Comparison of ENCODE assay signal across 16 cellular contexts in genomic region chr7:139999516-139999915, GRCh38.
DNase-seq lines count a peak whose midpoint lies in the region; TF ChIP-seq lines count a peak whose summit lies in the region.
"Had no signal": no experiment of that assay in that cellular context is flagged by ENCODE, and none has a peak within 500 bp of the region (broad histone marks: within the 10 kb centered on the region; RNA-seq: fewer than 3 reads in every experiment).

No MANE protein-coding gene starts in this region.

- H3K9me3 ChIP-seq in WERI-Rb-1 (ENCODE audit: severe bottlenecking) (no peaks in the 10 kb centered on the region), mesenchymal stem cell (ENCODE audit: control insufficient read depth, low read length) (no peaks in the 10 kb centered on the region)
- H3K9me3 ChIP-seq: Caco-2 had no signal

- H2BK15ac ChIP-seq in mesenchymal stem cell (ENCODE audit: low read depth, poor library complexity, severe bottlenecking), result peak overlapping the region; percentile 12

- no peak overlapping the region for H3K9ac ChIP-seq in mesenchymal stem cell (ENCODE audit: low read length)
- H3K9ac ChIP-seq: GM23248 had no signal

- over 99% methylated on average over 5 of the region's 6 CpGs for WGBS in mesenchymal stem cell

- H3K27ac ChIP-seq in WERI-Rb-1 (no peak overlapping the region), mesenchymal stem cell (ENCODE audit: low read length, poor library complexity, severe bottlenecking) (no peak overlapping the region)
- H3K27ac ChIP-seq: GM23248 had no signal

- H2AFZ ChIP-seq in mesenchymal stem cell (ENCODE audit: low read depth, low read length), result no peak overlapping the region
- H2AFZ ChIP-seq: GM23248 had no signal

- H3K36me3 ChIP-seq in WERI-Rb-1 (no peaks in the 10 kb centered on the region), mesenchymal stem cell (ENCODE audit: control insufficient read depth in 1 of 2, insufficient read depth in 2 of 2, low read depth in 1 of 2, low read length in 2 of 2) (no peaks in the 10 kb centered on the region)

- H3K27me3 ChIP-seq in WERI-Rb-1 (ENCODE audit: insufficient read depth, low read depth, severe bottlenecking) (no peaks in the 10 kb centered on the region), mesenchymal stem cell (ENCODE audit: control insufficient read depth in 1 of 2, insufficient read depth in 1 of 2, low read length in 2 of 2) (no peaks in the 10 kb centered on the region)

- DNase-seq in NCI-H82 (lab: John Stamatoyannopoulos, UW), result peak; percentile 29
- no peak for DNase-seq in NCI-H82 treated with DMSO at 0.1 percent for 48 hours (lab: John Stamatoyannopoulos, UW; ENCODE audit: unreplicated experiment)
- peak; percentile 55 for DNase-seq in WERI-Rb-1
- DNase-seq in mesenchymal stem cell, result no peak
- DNase-seq in GM03348 (ENCODE audit: low spot score), result no peak
- DNase-seq in superior temporal gyrus (ENCODE audit: extremely low spot score), result no peak
- DNase-seq in HPDE6-E6E7 (ENCODE audit: extremely low spot score), result no peak
- DNase-seq: C1 segment of cervical spinal cord; Caco-2; CD4-positive, alpha-beta memory T cell; DMS153; DND-41; GM23248; H7; HCEC 1CT had no signal

- no peak overlapping the region for H3K4ac ChIP-seq in mesenchymal stem cell (ENCODE audit: low read depth in 1 of 2, low read length in 2 of 2)

- H3K79me1 ChIP-seq in mesenchymal stem cell (replicated peaks; ENCODE audit: low read length, poor library complexity, severe bottlenecking), result peaks cover 1% of the 10 kb centered on the region

- H2BK5ac ChIP-seq in mesenchymal stem cell (ENCODE audit: low read depth, low read length, poor library complexity, severe bottlenecking), result no peak overlapping the region

- H3K23ac ChIP-seq in mesenchymal stem cell (ENCODE audit: low read length in 2 of 2), result no peak overlapping the region

- H2BK120ac ChIP-seq in mesenchymal stem cell (ENCODE audit: low read depth, low read length), result no peak overlapping the region

- H3K4me2 ChIP-seq in mesenchymal stem cell (ENCODE audit: low read length, poor library complexity, severe bottlenecking), result no peak overlapping the region

- H4K8ac ChIP-seq in mesenchymal stem cell (ENCODE audit: low read length), result no peak overlapping the region

- no peak for TF ChIP-seq CTCF in WERI-Rb-1 (IDR thresholded peaks at IDR 0.05; ENCODE audit: low read depth, low read length)

- no peak overlapping the region for H3K18ac ChIP-seq in mesenchymal stem cell (ENCODE audit: low read depth in 1 of 2, low read length in 2 of 2)

- H2BK12ac ChIP-seq in mesenchymal stem cell (ENCODE audit: low read length in 2 of 2), result no peak overlapping the region

- no peak overlapping the region for H2AK5ac ChIP-seq in mesenchymal stem cell (ENCODE audit: low read length, severe bottlenecking)

- H3K4me3 ChIP-seq in WERI-Rb-1 (ENCODE audit: low read depth, low read length) (no peak overlapping the region), mesenchymal stem cell (ENCODE audit: insufficient read depth in 1 of 2, low read depth in 1 of 2, low read length in 2 of 2) (no peak overlapping the region)
- H3K4me3 ChIP-seq: GM12878, GM23248 had no signal

- no peak overlapping the region for H3K14ac ChIP-seq in mesenchymal stem cell (ENCODE audit: low read length in 2 of 2)

- H3K4me1 ChIP-seq in mesenchymal stem cell (ENCODE audit: control insufficient read depth, insufficient read depth, low read depth, low read length), result peaks cover 2% of the 10 kb centered on the region
- H3K4me1 ChIP-seq: Caco-2 had no signal

- H4K91ac ChIP-seq in mesenchymal stem cell (ENCODE audit: low read length), result no peak overlapping the region

Comparison
In these comparisons a context has a peak if more than half of its experiments do, and no peak if none do; other contexts are left out.
1. DNase-seq: peak in NCI-H82 (single experiment) and WERI-Rb-1 (single experiment); none in NCI-H82 treated with DMSO at 0.1 percent for 48 hours (single experiment), mesenchymal stem cell (single experiment), GM03348 (single experiment), superior temporal gyrus (single experiment) and HPDE6-E6E7 (single experiment).